Comparison of ENCODE assay signal across 21 cellular contexts in the genomic region with DNA sequence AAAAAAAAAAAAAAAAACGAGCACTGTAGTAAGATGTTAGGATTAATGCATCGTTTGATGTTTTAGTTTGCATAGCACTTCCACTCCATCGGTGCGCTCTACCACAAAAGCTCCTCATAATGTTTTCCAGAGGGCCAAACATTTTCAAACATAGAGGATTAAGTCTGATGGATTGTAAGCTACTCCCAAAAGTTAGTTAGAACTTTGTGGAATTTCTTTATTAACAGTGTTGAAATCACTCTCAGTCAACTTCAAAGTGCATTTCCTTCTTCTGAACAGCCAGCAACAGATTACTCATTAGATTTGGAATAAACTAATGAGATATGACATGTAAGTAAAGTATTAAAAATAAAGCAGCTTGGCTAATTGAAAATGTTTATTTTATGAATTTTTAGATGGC. TPM values are rescaled to one million over a fixed set of nuclear protein-coding genes. Genes with fewer than 3 reads are reported as not detected.
"Had no signal": no experiment of that assay in that cellular context is flagged by ENCODE, and none has a peak within 500 bp of the region (broad histone marks: within the 10 kb centered on the region; RNA-seq: fewer than 3 reads in every experiment).

No MANE protein-coding gene starts in this region.

- H3K9me3 ChIP-seq: thyroid gland had no signal

- H3K27me3 ChIP-seq: hepatocyte, neural progenitor cell, sigmoid colon, suprapubic skin, thyroid gland, uterus had no signal

- ATAC-seq: esophagus mucosa; natural killer cell treated with Interleukin-12 subunit alpha and Interleukin-12 subunit beta and Interleukin-15 and Interleukin-18, amount 100 ng/mL, for 72 hours; psoas muscle; stimulated activated naive CD8-positive, alpha-beta T cell treated with anti-CD3 and anti-CD28 coated beads, Interleukin-15, Interleukin-2, amounts not matched to agents 100 U/mL and 50 U/mL, for 24 hours had no signal

- H3K4me3 ChIP-seq: hepatocyte, neural progenitor cell, psoas muscle, sigmoid colon, skin epidermis, suprapubic skin, thyroid gland, uterus had no signal

- H3K36me3 ChIP-seq: neural progenitor cell, sigmoid colon, suprapubic skin, thyroid gland, uterus had no signal

- FAIRE-seq: endometrium, kidney had no signal

- H3K27ac ChIP-seq: hepatocyte, neural progenitor cell, psoas muscle, sigmoid colon, skin epidermis, suprapubic skin, thyroid gland, uterus had no signal

- DNase-seq: effector memory CD4-positive, alpha-beta T cell; foreskin fibroblast; kidney; left cardiac atrium; mammary epithelial cell; occipital lobe; psoas muscle; retina; sigmoid colon; stimulated activated CD4-positive, alpha-beta T cell treated with anti-CD3 and anti-CD28 coated beads, Interleukin-2, amount 100 ng/mL, for 48 hours; stimulated activated naive CD8-positive, alpha-beta T cell treated with anti-CD3 and anti-CD28 coated beads, Interleukin-15, Interleukin-2, amounts not matched to agents 100 U/mL and 50 U/mL, for 24 hours; thyroid gland; uterus had no signal

- H3K4me1 ChIP-seq: neural progenitor cell, psoas muscle, suprapubic skin, thyroid gland, uterus had no signal

RNA-seq across cellular contexts. Expression of gene CTAGE1, which starts 30.1 kb away (rescaled TPM):
- total RNA-seq: esophagus mucosa; kidney; left cardiac atrium; lower leg skin; mammary epithelial cell; natural killer cell treated with Interleukin-12 subunit alpha and Interleukin-12 subunit beta and Interleukin-15 and Interleukin-18, amount 100 ng/mL, for 72 hours; occipital lobe; psoas muscle; sigmoid colon; suprapubic skin; thyroid gland; uterus had no signal
- polyA plus RNA-seq: hepatocyte, mammary epithelial cell, psoas muscle, sigmoid colon had no signal
